ENCODE assay signal across 10 cellular contexts in genomic region chr13:99959538-99960230, GRCh38. TPM values are rescaled to one million over a fixed set of nuclear protein-coding genes. Genes with fewer than 3 reads are reported as not detected.
DNase-seq lines count a peak whose midpoint lies in the region; ATAC-seq, FAIRE-seq and TF ChIP-seq lines count a peak whose summit lies in the region.
"Had no signal": no experiment of that assay in that cellular context is flagged by ENCODE, and none has a peak within 500 bp of the region (broad histone marks: within the 10 kb centered on the region; RNA-seq: fewer than 3 reads in every experiment).

No MANE protein-coding gene starts in this region.

- TF ChIP-seq POLR2A in H54 (IDR thresholded peaks at IDR 0.05; ENCODE audit: low read depth, low read length): no peak

- intact Hi-C loops in Caco-2 (cut with micrococcal nuclease; ENCODE audit: unreplicated experiment): no loop called here

- H3K27me3 Mint-ChIP-seq in Caco-2 (ENCODE audit: insufficient read depth, unreplicated experiment): peaks cover 2% of the 10 kb centered on the region

- POLR2A ChIA-PET in Caco-2 (lab: Charles Lee): no interaction called here

- H3K4me3 ChIP-seq in Caco-2 (ENCODE audit: low read depth, low read length) (no peak overlapping the region), MM.1S (ENCODE audit: low read length) (no peak overlapping the region; the same call in 1 of the 2 replicates), duodenal mucosa (ENCODE audit: low read depth in 1 of 2, low read length in 2 of 2) (peak overlapping the region; percentile 45 to 61), neural cell (ENCODE audit: low read length) (peak overlapping the region; percentile 30)

- no peak for FAIRE-seq in H54 (lab: Jason Lieb, UNC)
- FAIRE-seq: frontal cortex had no signal

- H3K4me2 ChIP-seq in MM.1S (ENCODE audit: low read depth, low read length) (no peak overlapping the region; the same call in 1 of the 2 replicates), neural cell (ENCODE audit: low read length) (no peak overlapping the region)

- H3K27me3 ChIP-seq in Caco-2 (replicated peaks; ENCODE audit: control insufficient read depth, insufficient read depth, low read length) (no peaks in the 10 kb centered on the region), MM.1S (replicated peaks; ENCODE audit: insufficient read depth, low read length) (peaks cover 9% of the 10 kb centered on the region; the same call in 1 of the 2 replicates), duodenal mucosa (ENCODE audit: control insufficient read depth in 1 of 2, insufficient read depth in 2 of 2, low read length in 2 of 2) (peaks cover 89 to 97% of the 10 kb centered on the region in 2 donors), neural cell (ENCODE audit: insufficient read depth, low read depth, low read length) (peaks cover 79% of the 10 kb centered on the region)

- H3K4me1 ChIP-seq in Caco-2: no peaks in the 10 kb centered on the region
- H3K4me1 ChIP-seq in MM.1S (ENCODE audit: low read length): no peaks in the 10 kb centered on the region
- peaks cover 0 to 18% of the 10 kb centered on the region in 2 donors for H3K4me1 ChIP-seq in duodenal mucosa (ENCODE audit: control insufficient read depth in 1 of 2, insufficient read depth in 2 of 2, low read length in 2 of 2)

- no peaks in the 10 kb centered on the region for H3K36me3 Mint-ChIP-seq in Caco-2 (ENCODE audit: insufficient read depth, unreplicated experiment)

- H3K4me3 Mint-ChIP-seq in Caco-2 (ENCODE audit: unreplicated experiment): peak overlapping the region; percentile 23

- H3K9me3 Mint-ChIP-seq in Caco-2 (ENCODE audit: unreplicated experiment): no peaks in the 10 kb centered on the region

- H3K9me3 ChIP-seq in Caco-2: no peaks in the 10 kb centered on the region
- H3K9me3 ChIP-seq in MM.1S (replicated peaks; ENCODE audit: insufficient read depth, low read length): no peaks in the 10 kb centered on the region
- H3K9me3 ChIP-seq in duodenal mucosa (ENCODE audit: control insufficient read depth in 1 of 2, low read length in 2 of 2): no peaks in the 10 kb centered on the region
- peaks cover 4% of the 10 kb centered on the region for H3K9me3 ChIP-seq in neural cell (ENCODE audit: low read length)

- H3K36me3 ChIP-seq in Caco-2 (ENCODE audit: control insufficient read depth, insufficient read depth, low read length) (no peaks in the 10 kb centered on the region), MM.1S (replicated peaks; ENCODE audit: insufficient read depth, low read length) (no peaks in the 10 kb centered on the region), duodenal mucosa (ENCODE audit: control insufficient read depth in 1 of 2, insufficient read depth in 2 of 2, low read length in 2 of 2) (no peaks in the 10 kb centered on the region), neural cell (ENCODE audit: insufficient read depth, low read length) (no peaks in the 10 kb centered on the region)

- no peak overlapping the region for H2AFZ ChIP-seq in MM.1S (ENCODE audit: low read length)
- no peak overlapping the region for H2AFZ ChIP-seq in neural cell (ENCODE audit: low read depth, low read length)

- CTCF ChIA-PET in Caco-2 (lab: Charles Lee): no interaction called here

- H3K9ac ChIP-seq in MM.1S (ENCODE audit: low read length) (no peak overlapping the region), duodenal mucosa (ENCODE audit: low read depth in 1 of 2, low read length in 2 of 2) (no peak overlapping the region), neural cell (ENCODE audit: low read length) (no peak overlapping the region)

- no peak overlapping the region for H3K27ac Mint-ChIP-seq in Caco-2 (ENCODE audit: unreplicated experiment)

- H3K27ac ChIP-seq in MM.1S (ENCODE audit: low read length) (no peak overlapping the region), duodenal mucosa (ENCODE audit: low read depth, low read length) (no peak overlapping the region), neural cell (ENCODE audit: low read length) (no peak overlapping the region)

- ATAC-seq in HG03521 (IDR thresholded peaks at IDR 0.05; ENCODE audit: unreplicated experiment): no peak

- no peak for TF ChIP-seq CTCF in Caco-2 (IDR thresholded peaks at IDR 0.05; ENCODE audit: insufficient read depth in 1 of 2, low read depth in 1 of 2, low read length in 1 of 2, severe bottlenecking in 1 of 2, unreplicated experiment in 1 of 2)
- TF ChIP-seq CTCF in MM.1S (IDR thresholded peaks at IDR 0.05; ENCODE audit: low read length): no peak
- TF ChIP-seq CTCF in neural cell (IDR thresholded peaks at IDR 0.05; ENCODE audit: poor library complexity, severe bottlenecking): peak; percentile 53

- no peaks in the 10 kb centered on the region for H3K9me2 ChIP-seq in MM.1S (replicated peaks; ENCODE audit: insufficient read depth, low read length)
- no peaks in the 10 kb centered on the region for H3K9me2 ChIP-seq in neural cell (ENCODE audit: insufficient read depth, low read length)

- H3K79me2 ChIP-seq in MM.1S (ENCODE audit: low read length) (no peaks in the 10 kb centered on the region), neural cell (replicated peaks; ENCODE audit: insufficient read depth, low read length) (peaks cover 31% of the 10 kb centered on the region)

- TF ChIP-seq RAD21 in neural cell (conservative IDR thresholded peaks at IDR 0.05): no peak

- DNase-seq in Caco-2 (no peak), MM.1S (peak; percentile 41), H54 (ENCODE audit: insufficient read length, low spot score) (no peak), HPDE6-E6E7 (ENCODE audit: extremely low spot score) (no peak)
- DNase-seq in stimulated activated CD4-positive, alpha-beta T cell treated with anti-CD3 and anti-CD28 coated beads, Interleukin-4, amount 100 ng/mL, for 1 hour: no peak
- DNase-seq: stimulated activated CD4-positive, alpha-beta T cell treated with anti-CD3 and anti-CD28 coated beads, Interleukin-4, amount 100 ng/mL, for 24 hours had no signal

- H3F3A ChIP-seq in MM.1S (ENCODE audit: insufficient read depth, low read length) (no peaks in the 10 kb centered on the region), neural cell (ENCODE audit: insufficient read depth, low read length, poor library complexity, severe bottlenecking) (no peaks in the 10 kb centered on the region)

- H3K4me1 Mint-ChIP-seq in Caco-2 (ENCODE audit: low read depth, unreplicated experiment): no peaks in the 10 kb centered on the region

- BruUV-seq in Caco-2 (replicated peaks; lab: Mats Ljungman, UMichigan): no TSS peak

- no peak for TF ChIP-seq EP300 in neural cell (conservative IDR thresholded peaks at IDR 0.05; ENCODE audit: poor library complexity, severe bottlenecking)

- no peaks in the 10 kb centered on the region for H4K20me1 ChIP-seq in MM.1S (ENCODE audit: insufficient read depth, low read length)
- no peaks in the 10 kb centered on the region for H4K20me1 ChIP-seq in neural cell (ENCODE audit: insufficient read depth)

TF ChIP-seq in neural cell, 6 proteins besides CTCF, POLR2A, EP300 and RAD21:
- TF ChIP-seq SMC3 (conservative IDR thresholded peaks at IDR 0.05; ENCODE audit: poor library complexity) (no peak), EZH2 (IDR thresholded peaks at IDR 0.05; ENCODE audit: borderline replicate concordance, insufficient read depth, low read length, poor library complexity, severe bottlenecking) (no peak), POLR2AphosphoS5 (IDR thresholded peaks at IDR 0.05) (no peak), MXI1 (conservative IDR thresholded peaks at IDR 0.05; ENCODE audit: poor library complexity, severe bottlenecking) (no peak), TAF1 (IDR thresholded peaks at IDR 0.05; ENCODE audit: low read depth) (no peak), REST (IDR thresholded peaks at IDR 0.05; ENCODE audit: borderline replicate concordance) (no peak)

RNA-seq across cellular contexts. Expression of gene ZIC5, which starts 11.9 kb away (rescaled TPM):
- 0.49 and 0.66 TPM in 2 replicates for total RNA-seq in Caco-2 (2022)
- polyA plus RNA-seq in neural cell: 0.94 and 0.98 TPM in 2 replicates
- polyA minus RNA-seq in neural cell: 1.9 and 2.7 TPM in 2 replicates

RNA-seq across cellular contexts. Expression of gene ZIC2, which starts 21.9 kb away (rescaled TPM):
- 1.3 and 1.9 TPM in 2 replicates for total RNA-seq in Caco-2 (2022)
- polyA plus RNA-seq in neural cell: 10.6 and 13.8 TPM in 2 replicates
- polyA minus RNA-seq in neural cell: 16.1 and 17.2 TPM in 2 replicates

Comparison
In these comparisons a context has a peak if more than half of its experiments do, and no peak if none do; other contexts are left out.
1. H3K4me3 ChIP-seq: peak in duodenal mucosa (2 of 2) and neural cell (single experiment); none in Caco-2 (single experiment) and MM.1S (single experiment).